Comparison of ENCODE assay signal across 8 cellular contexts in genomic region chr20:30500444-30500814, GRCh38.
DNase-seq lines count a peak whose midpoint lies in the region; ATAC-seq and TF ChIP-seq lines count a peak whose summit lies in the region.
"Not testable (repeated sequence)": the region's sequence is repeated elsewhere in the genome, so short reads cannot be mapped to it uniquely, and the experiment has no call there.

No MANE protein-coding gene starts in this region.

- not testable (repeated sequence) for H3K4me3 ChIP-seq in Caco-2 (ENCODE audit: low read depth, low read length)
- H3K4me3 ChIP-seq in mammary epithelial cell (replicated peaks in 1 of 3; ENCODE audit: insufficient read depth in 1 of 3, low read depth in 2 of 3, low read length in 3 of 3) = peak overlapping the region in 1 of 3 experiments; percentile 11
- peak overlapping the region in 1 of 4 donors; percentile 10 for H3K4me3 ChIP-seq in sigmoid colon

- DNase-seq in Caco-2 = peak; percentile 69 to 79
- DNase-seq in KBM-7 = peak; percentile 28
- peak; percentile 14 for DNase-seq in NCI-H748 treated with DMSO at 0.1 percent for 48 hours (lab: John Stamatoyannopoulos, UW)
- peak; percentile 37 for DNase-seq in SW480 (ENCODE audit: low spot score)
- peak; percentile 16 for DNase-seq in mammary epithelial cell
- peak; percentile 64 for DNase-seq in glutamatergic neuron
- peak; percentile 46 for DNase-seq in left lobe of liver (ENCODE audit: low spot score)
- peak; percentile 38 for DNase-seq in sigmoid colon

- in situ Hi-C loops in KBM-7 (cut with MboI; ENCODE audit: low pct_unique_long_range_greater_than_20kb, low sequenced_read_pairs); mammary epithelial cell (cut with MboI; ENCODE audit: low sequenced_read_pairs in 2 of 2): not testable (repeated sequence)

- POLR2A ChIA-PET in Caco-2 (lab: Charles Lee) = not testable (repeated sequence)

- not testable (repeated sequence) for H3K27ac Mint-ChIP-seq in Caco-2 (ENCODE audit: unreplicated experiment); glutamatergic neuron (ENCODE audit: unreplicated experiment)

- not testable (repeated sequence) for H3K4me3 Mint-ChIP-seq in Caco-2 (ENCODE audit: unreplicated experiment)
- peak overlapping the region; percentile 24 for H3K4me3 Mint-ChIP-seq in glutamatergic neuron (ENCODE audit: unreplicated experiment)

- H3K36me3 Mint-ChIP-seq in Caco-2 (ENCODE audit: insufficient read depth, unreplicated experiment); glutamatergic neuron (ENCODE audit: unreplicated experiment): not testable (repeated sequence)

- TF ChIP-seq POLR2A in sigmoid colon (IDR thresholded peaks at IDR 0.05) = not testable (repeated sequence)

- H3K27ac ChIP-seq in mammary epithelial cell (ENCODE audit: insufficient read depth, low read depth, low read length); sigmoid colon: not testable (repeated sequence)

- H3K9me3 Mint-ChIP-seq in Caco-2 (ENCODE audit: unreplicated experiment); glutamatergic neuron (ENCODE audit: unreplicated experiment): not testable (repeated sequence)

- H3K79me2 ChIP-seq in mammary epithelial cell (ENCODE audit: insufficient read depth, low read length) = not testable (repeated sequence)

- WGBS in mammary epithelial cell (ENCODE audit: low coverage, missing lambda C conversion rate) = 19% methylated on average over 8 of the region's 10 CpGs
- 10 to 20% methylated on average over 10 of the region's 10 CpGs for WGBS in sigmoid colon, 2 donors

- H3K4me1 Mint-ChIP-seq in Caco-2 (ENCODE audit: low read depth, unreplicated experiment); glutamatergic neuron (ENCODE audit: low read depth, unreplicated experiment): not testable (repeated sequence)

- peak; percentile 34 to 65 for TF ChIP-seq CTCF in Caco-2 (IDR thresholded peaks at IDR 0.05; ENCODE audit: insufficient read depth in 1 of 2, low read depth in 1 of 2, low read length in 1 of 2, severe bottlenecking in 1 of 2, unreplicated experiment in 1 of 2)
- TF ChIP-seq CTCF in mammary epithelial cell (conservative IDR thresholded peaks at IDR 0.05 in 1 of 2, IDR thresholded peaks at IDR 0.05 in 1 of 2; ENCODE audit: extremely low read depth in 1 of 2, insufficient read depth in 1 of 2, low read depth in 1 of 2, low read length in 2 of 2) = peak in 1 of 2 donors; percentile 45
- peak; percentile 49 for TF ChIP-seq CTCF in glutamatergic neuron (IDR thresholded peaks at IDR 0.05; ENCODE audit: partially characterized antibody, unreplicated experiment)
- TF ChIP-seq CTCF in sigmoid colon (IDR thresholded peaks at IDR 0.05) = peak in 2 of 4 experiments; percentile 57 to 78

- H3K4me2 ChIP-seq in mammary epithelial cell (ENCODE audit: insufficient read depth, low read depth, low read length) = not testable (repeated sequence)

- CTCF ChIA-PET in Caco-2 (lab: Charles Lee); mammary epithelial cell (lab: Charles Lee; ENCODE audit: low non-redundant PET): not testable (repeated sequence)

- not testable (repeated sequence) for H3K9ac ChIP-seq in mammary epithelial cell (ENCODE audit: insufficient read depth, low read length)

- dilution Hi-C loops in mammary epithelial cell (cut with HindIII; ENCODE audit: low sequenced_read_pairs) = not testable (repeated sequence)

- H3K27me3 Mint-ChIP-seq in Caco-2 (ENCODE audit: insufficient read depth, unreplicated experiment); glutamatergic neuron (ENCODE audit: unreplicated experiment): not testable (repeated sequence)

- not testable (repeated sequence) for TF ChIP-seq EP300 in sigmoid colon (IDR thresholded peaks at IDR 0.05)

- not testable (repeated sequence) for H2AFZ ChIP-seq in mammary epithelial cell (ENCODE audit: low read depth, low read length)

- not testable (repeated sequence) for BruUV-seq in Caco-2 (replicated peaks; lab: Mats Ljungman, UMichigan); mammary epithelial cell (replicated peaks; lab: Mats Ljungman, UMichigan)

- peak; percentile 55 for ATAC-seq in left lobe of liver

- not testable (repeated sequence) for H3K27me3 ChIP-seq in Caco-2 (replicated peaks; ENCODE audit: control insufficient read depth, insufficient read depth, low read length); mammary epithelial cell (ENCODE audit: insufficient read depth, low read length)
- peaks cover 0 to 21% (median 0%) of the 10 kb centered on the region in 3 donors for H3K27me3 ChIP-seq in sigmoid colon

- H4K20me1 ChIP-seq in mammary epithelial cell (ENCODE audit: insufficient read depth, low read length) = not testable (repeated sequence)

- intact Hi-C loops in Caco-2 (cut with micrococcal nuclease; ENCODE audit: unreplicated experiment); mammary epithelial cell (cut with micrococcal nuclease); sigmoid colon (cut with DNase I): not testable (repeated sequence)

- H3K36me3 ChIP-seq in Caco-2 (ENCODE audit: control insufficient read depth, insufficient read depth, low read length); mammary epithelial cell (ENCODE audit: insufficient read depth, low read length); sigmoid colon: not testable (repeated sequence)

- H3K9me3 ChIP-seq in Caco-2; mammary epithelial cell (replicated peaks; ENCODE audit: insufficient read depth, low read length); sigmoid colon: not testable (repeated sequence)

- not testable (repeated sequence) for H3K4me1 ChIP-seq in Caco-2; mammary epithelial cell (ENCODE audit: insufficient read depth, low read length); sigmoid colon

Comparison
In these comparisons a context has a peak if more than half of its experiments do, and no peak if none do; other contexts are left out.
1. DNase-seq: peak in every context shown above with its lines; median percentile 74 in Caco-2; 64 in glutamatergic neuron; 46 in left lobe of liver; 38 in sigmoid colon; 37 in SW480; 28 in KBM-7; 16 in mammary epithelial cell; 14 in NCI-H748 treated with DMSO at 0.1 percent for 48 hours.